ENCODE assay signal across 20 cellular contexts in the genomic region with DNA sequence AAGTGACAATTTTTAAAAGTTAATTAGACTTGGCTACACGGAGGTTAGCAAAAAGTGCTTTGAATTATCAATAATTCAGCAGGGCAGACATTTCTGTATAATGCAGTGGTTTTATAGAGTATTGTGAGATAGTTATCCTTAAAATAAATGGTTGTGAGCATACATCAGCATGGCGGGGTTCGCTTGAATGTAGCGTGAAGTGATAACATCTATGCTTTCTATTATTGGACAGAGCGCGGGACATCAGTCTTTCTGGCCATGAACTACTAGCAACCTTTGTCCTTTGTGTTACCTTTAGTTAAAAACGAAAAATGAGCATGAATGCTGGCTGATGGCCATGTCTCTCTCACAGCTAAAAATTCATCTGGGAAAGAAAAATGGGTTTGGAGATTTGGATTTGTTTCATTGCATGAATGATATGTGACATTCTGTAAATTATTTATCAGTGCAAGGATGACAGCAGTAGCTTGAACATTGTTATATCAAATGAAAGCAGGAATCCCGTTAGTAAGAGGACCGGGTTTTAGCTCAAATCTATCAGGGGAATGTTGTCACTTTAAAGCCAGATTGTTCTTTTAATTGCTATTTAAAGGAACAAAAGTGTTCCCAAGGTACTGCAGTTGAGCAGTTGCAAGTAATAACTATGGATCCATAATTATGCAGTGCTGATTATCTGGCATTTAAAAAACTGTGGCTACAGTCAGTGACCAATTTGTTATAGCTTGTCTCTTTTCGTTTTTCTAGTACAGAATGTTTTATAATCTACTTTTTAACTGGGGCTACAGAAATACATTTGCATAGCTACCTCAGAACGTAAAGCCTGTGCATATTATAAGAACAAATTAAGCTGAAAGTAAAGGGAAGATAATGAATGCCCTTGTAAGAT.
DNase-seq lines count a peak whose midpoint lies in the region; ATAC-seq and TF ChIP-seq lines count a peak whose summit lies in the region.
"Had no signal": no experiment of that assay in that cellular context is flagged by ENCODE, and none has a peak within 500 bp of the region (broad histone marks: within the 10 kb centered on the region; RNA-seq: fewer than 3 reads in every experiment).

No MANE protein-coding gene starts in this region.

- H3K79me1 ChIP-seq in mesenchymal stem cell (replicated peaks; ENCODE audit: low read length, poor library complexity, severe bottlenecking): peaks cover 12% of the 10 kb centered on the region

- H3K27me3 ChIP-seq in dorsolateral prefrontal cortex (no peaks in the 10 kb centered on the region), mesenchymal stem cell (ENCODE audit: control insufficient read depth in 1 of 2, insufficient read depth in 1 of 2, low read length in 2 of 2) (no peaks in the 10 kb centered on the region), esophagus squamous epithelium (no peaks in the 10 kb centered on the region)
- H3K27me3 ChIP-seq: gastrocnemius medialis, suprapubic skin had no signal

- H3K4me1 ChIP-seq in mesenchymal stem cell (ENCODE audit: control insufficient read depth, insufficient read depth, low read depth, low read length): peaks cover 2% of the 10 kb centered on the region
- H3K4me1 ChIP-seq in esophagus squamous epithelium: peaks cover 0 to 13% (median 0%) of the 10 kb centered on the region in 3 donors

- H3K14ac ChIP-seq in mesenchymal stem cell (ENCODE audit: low read length in 2 of 2): no peak overlapping the region

- H3K4me3 ChIP-seq in dorsolateral prefrontal cortex: peak overlapping the region in 32 of 59 donors; percentile 2 to 44 (median 16)
- peak overlapping the region in 1 of 2 experiments; percentile 45 for H3K4me3 ChIP-seq in mesenchymal stem cell (ENCODE audit: insufficient read depth in 1 of 2, low read depth in 1 of 2, low read length in 2 of 2)
- H3K4me3 ChIP-seq in foreskin fibroblast (ENCODE audit: low read depth in 1 of 2, low read length in 2 of 2): no peak overlapping the region
- no peak overlapping the region for H3K4me3 ChIP-seq in esophagus squamous epithelium
- H3K4me3 ChIP-seq: gastrocnemius medialis, mucosa of descending colon, suprapubic skin had no signal

- H3K9me3 ChIP-seq in mesenchymal stem cell (ENCODE audit: control insufficient read depth, low read length) (no peaks in the 10 kb centered on the region), esophagus squamous epithelium (no peaks in the 10 kb centered on the region)
- H3K9me3 ChIP-seq: gastrocnemius medialis, mucosa of descending colon, suprapubic skin had no signal

- no peak overlapping the region for H2BK120ac ChIP-seq in mesenchymal stem cell (ENCODE audit: low read depth, low read length)

- peak overlapping the region; percentile 39 for H3K9ac ChIP-seq in mesenchymal stem cell (ENCODE audit: low read length)

- H3K23ac ChIP-seq in mesenchymal stem cell (ENCODE audit: low read length in 2 of 2): no peak overlapping the region

- H3K4me2 ChIP-seq in mesenchymal stem cell (ENCODE audit: low read length, poor library complexity, severe bottlenecking): no peak overlapping the region

- H3K4ac ChIP-seq in mesenchymal stem cell (ENCODE audit: low read depth in 1 of 2, low read length in 2 of 2): no peak overlapping the region

- H2BK15ac ChIP-seq in mesenchymal stem cell (ENCODE audit: low read depth, poor library complexity, severe bottlenecking): no peak overlapping the region

- no peak for TF ChIP-seq POLR2A in esophagus squamous epithelium (IDR thresholded peaks at IDR 0.05)

- H2BK5ac ChIP-seq in mesenchymal stem cell (ENCODE audit: low read depth, low read length, poor library complexity, severe bottlenecking): no peak overlapping the region

- H4K91ac ChIP-seq in mesenchymal stem cell (ENCODE audit: low read length): no peak overlapping the region

- H2AK5ac ChIP-seq in mesenchymal stem cell (ENCODE audit: low read length, severe bottlenecking): no peak overlapping the region

- H3K27ac ChIP-seq in dorsolateral prefrontal cortex (peak overlapping the region in 11 of 59 donors; percentile 5 to 42 (median 14)), mesenchymal stem cell (ENCODE audit: low read length, poor library complexity, severe bottlenecking) (no peak overlapping the region), esophagus squamous epithelium (no peak overlapping the region)
- H3K27ac ChIP-seq: gastrocnemius medialis, suprapubic skin had no signal

- peak; percentile 32 for DNase-seq in Caki2 (ENCODE audit: low read depth)
- DNase-seq in RPMI7951 (ENCODE audit: low read depth): peak; percentile 11
- no peak for DNase-seq in dorsolateral prefrontal cortex
- DNase-seq in mesenchymal stem cell: no peak
- no peak for DNase-seq in foreskin fibroblast
- DNase-seq in esophagus squamous epithelium (lab: John Stamatoyannopoulos, UW): no peak
- DNase-seq in NCI-H345 (lab: John Stamatoyannopoulos, UW): no peak
- DNase-seq: activated CD4-positive, alpha-beta T cell treated with anti-CD3 and anti-CD28 coated beads, Interleukin-2, amount 50 U/mL, for 4 hours; activated gamma-delta T cell; anterior cingulate cortex; CD4-positive, alpha-beta memory T cell; DMS79 treated with DMSO at 0.1 percent for 48 hours; gastrocnemius medialis; HFFc6; mucosa of descending colon; NCI-H1092; NCI-H524; stimulated activated CD4-positive, alpha-beta T cell treated with anti-CD3 and anti-CD28 coated beads, Interleukin-12 subunit alpha, Interleukin-12 subunit beta, amount 100 ng/mL, for 4 hours had no signal

- H2BK12ac ChIP-seq in mesenchymal stem cell (ENCODE audit: low read length in 2 of 2): no peak overlapping the region

- H3K36me3 ChIP-seq in mesenchymal stem cell (ENCODE audit: control insufficient read depth in 1 of 2, insufficient read depth in 2 of 2, low read depth in 1 of 2, low read length in 2 of 2) (peaks cover 2 to 6% of the 10 kb centered on the region in 2 experiments), esophagus squamous epithelium (no peaks in the 10 kb centered on the region)
- H3K36me3 ChIP-seq: gastrocnemius medialis, suprapubic skin had no signal

- intact Hi-C loops in dorsolateral prefrontal cortex (cut with DNase I): no loop called here
- intact Hi-C loops in esophagus squamous epithelium (cut with DNase I): no loop called here

- in situ Hi-C loops in Caki2 (cut with HindIII; ENCODE audit: low pct_unique_long_range_greater_than_20kb, low sequenced_read_pairs): no loop called here

- H4K8ac ChIP-seq in mesenchymal stem cell (ENCODE audit: low read length): no peak overlapping the region

- TF ChIP-seq CTCF in dorsolateral prefrontal cortex (IDR thresholded peaks at IDR 0.05 in 54 of 56, conservative IDR thresholded peaks at IDR 0.05 in 2 of 56; ENCODE audit: low read depth in 1 of 56, partially characterized antibody in 56 of 56) (no peak), foreskin fibroblast (IDR thresholded peaks at IDR 0.05; ENCODE audit: low read depth, low read length) (no peak), esophagus squamous epithelium (IDR thresholded peaks at IDR 0.05) (no peak)

- no peak for ATAC-seq in GM21367 (IDR thresholded peaks at IDR 0.05; ENCODE audit: unreplicated experiment)
- ATAC-seq: gastrocnemius medialis, mucosa of descending colon had no signal

- 95% methylated on average over 10 of the region's 11 CpGs for WGBS in mesenchymal stem cell
- WGBS in esophagus squamous epithelium, 2 donors: 65 to 68% methylated on average over 11 of the region's 11 CpGs

- H2AFZ ChIP-seq in mesenchymal stem cell (ENCODE audit: low read depth, low read length): no peak overlapping the region

- H3K18ac ChIP-seq in mesenchymal stem cell (ENCODE audit: low read depth in 1 of 2, low read length in 2 of 2): no peak overlapping the region

Comparison
In these comparisons a context has a peak if more than half of its experiments do, and no peak if none do; other contexts are left out.
1. DNase-seq: peak in Caki2 (single experiment) and RPMI7951 (single experiment); none in dorsolateral prefrontal cortex (0 of 10), mesenchymal stem cell (single experiment), foreskin fibroblast (0 of 2), esophagus squamous epithelium (single experiment) and NCI-H345 (single experiment).
2. H3K4me3 ChIP-seq: peak in dorsolateral prefrontal cortex (32 of 59); none in foreskin fibroblast (0 of 2) and esophagus squamous epithelium (0 of 4).